9 cellular contexts compared by ENCODE assay signal in the genomic region with DNA sequence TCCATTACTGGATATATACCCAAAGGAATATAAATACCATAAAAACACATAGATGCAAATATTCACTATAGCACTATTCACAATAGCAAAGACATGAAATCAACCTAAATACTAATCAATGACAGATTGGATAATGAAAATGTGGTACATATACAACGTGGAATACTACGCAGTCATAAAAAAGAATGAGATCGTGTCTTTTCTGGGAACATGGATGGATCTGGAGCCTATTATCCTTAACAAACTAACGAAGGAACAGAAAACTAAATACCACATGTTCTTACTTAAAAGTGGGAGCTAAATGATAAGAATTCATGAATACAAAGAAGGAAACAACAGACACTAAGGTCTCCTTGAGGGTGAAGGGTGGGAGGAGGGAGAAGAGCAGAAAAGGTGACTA.
"Had no signal": no experiment of that assay in that cellular context is flagged by ENCODE, and none has a peak within 500 bp of the region (broad histone marks: within the 10 kb centered on the region; RNA-seq: fewer than 3 reads in every experiment).

No MANE protein-coding gene starts in this region.

- H3K9ac ChIP-seq: KMS-11 had no signal

- H3K9me3 ChIP-seq: HAP-1 had no signal

- H2AFZ ChIP-seq: GM23338 had no signal

- H3K4me1 ChIP-seq: HAP-1 had no signal

- FAIRE-seq: H1, HTR-8/SVneo had no signal

- H3K4me3 ChIP-seq: GM23338, HAP-1 had no signal

- H3K36me3 ChIP-seq: HAP-1 had no signal

- H3K4me2 ChIP-seq: GM23338, KMS-11 had no signal

- ATAC-seq: GM23338, HCT116 had no signal

- H3K27ac ChIP-seq: KMS-11 had no signal

- DNase-seq: H7, IMR-90, KBM-7 had no signal
